ENCODE assay signal across 30 cellular contexts in the genomic region with DNA sequence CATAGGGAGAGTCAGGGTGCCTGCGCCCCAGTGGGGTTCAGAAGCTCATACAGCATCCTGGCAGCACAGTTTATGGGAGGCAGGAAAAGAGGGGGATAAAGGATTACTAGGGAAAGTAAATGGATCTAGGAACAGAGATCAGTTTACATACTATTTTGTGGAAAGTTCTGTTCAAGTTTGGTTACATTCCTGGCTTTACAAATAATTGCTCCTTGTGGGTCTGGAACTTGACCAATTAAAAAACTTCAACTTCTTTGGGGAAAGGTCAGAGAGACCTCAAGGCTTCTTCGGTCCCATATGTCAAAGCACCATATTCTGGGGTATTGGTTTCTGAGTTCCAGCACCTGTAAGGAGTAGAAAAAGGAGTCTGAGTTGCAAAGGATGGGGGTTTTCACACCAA.
"Had no signal": no experiment of that assay in that cellular context is flagged by ENCODE, and none has a peak within 500 bp of the region (broad histone marks: within the 10 kb centered on the region; RNA-seq: fewer than 3 reads in every experiment).

No MANE protein-coding gene starts in this region.

- H3K4me2 ChIP-seq: KMS-11 had no signal

- H3K4me3 Mint-ChIP-seq: activated CD8-positive, alpha-beta T cell treated with anti-CD3 and anti-CD28 coated beads for 36 hours; activated T-cell treated with anti-CD3 and anti-CD28 coated beads, Interleukin-2, amount 50 U/mL, for 72 hours; activated T-helper 17 cell treated with anti-CD3 and anti-CD28 coated beads, Interleukin-2, amount 50 U/mL, for 72 hours had no signal

- H3K4me1 ChIP-seq: adrenal gland had no signal

- H3K27me3 Mint-ChIP-seq: activated CD8-positive, alpha-beta T cell treated with anti-CD3 and anti-CD28 coated beads for 36 hours; activated T-helper 17 cell treated with anti-CD3 and anti-CD28 coated beads, Interleukin-2, amount 50 U/mL, for 72 hours had no signal

- H3K36me3 ChIP-seq: adrenal gland, SJCRH30, WERI-Rb-1 had no signal

- H3K4me3 ChIP-seq: adrenal gland, body of pancreas, SJCRH30, SK-N-MC had no signal

- DNase-seq: activated CD4-positive, alpha-beta T cell treated with anti-CD3 and anti-CD28 coated beads for 1 hour; activated CD4-positive, alpha-beta T cell treated with anti-CD3 and anti-CD28 coated beads for 48 hours; activated CD4-positive, CD25-positive, alpha-beta regulatory T cell; activated CD8-positive, alpha-beta T cell treated with anti-CD3 and anti-CD28 coated beads for 36 hours; activated effector memory CD4-positive, alpha-beta T cell treated with anti-CD3 and anti-CD28 coated beads, Interleukin-2, amount 50 U/mL, for 16 hours; activated naive CD4-positive, alpha-beta T cell; activated T-cell treated with anti-CD3 and anti-CD28 coated beads, Interleukin-2, amount 50 U/mL, for 1 hour; activated T-cell treated with anti-CD3 and anti-CD28 coated beads, Interleukin-2, amount 50 U/mL, for 72 hours; adrenal gland; body of pancreas; caudate nucleus; cerebellar nuclear complex; MM.1S; MV-4-11; NCI-H1092; NCI-H1436 treated with DMSO at 0.1 percent for 48 hours; NCI-H1694 treated with DMSO at 0.1 percent for 48 hours; NCI-H2029; NCI-H345; NCI-H524 treated with DMSO at 0.1 percent for 48 hours; SHP77; SJCRH30; T-helper 2 cell; T-helper 9 cell; WERI-Rb-1 had no signal

- H3K9me3 Mint-ChIP-seq: activated CD8-positive, alpha-beta T cell treated with anti-CD3 and anti-CD28 coated beads for 36 hours; activated T-helper 17 cell treated with anti-CD3 and anti-CD28 coated beads, Interleukin-2, amount 50 U/mL, for 72 hours had no signal

- H3K9ac ChIP-seq: KMS-11 had no signal

- H3K27ac Mint-ChIP-seq: activated CD8-positive, alpha-beta T cell treated with anti-CD3 and anti-CD28 coated beads for 36 hours; activated T-cell treated with anti-CD3 and anti-CD28 coated beads, Interleukin-2, amount 50 U/mL, for 72 hours; activated T-helper 17 cell treated with anti-CD3 and anti-CD28 coated beads, Interleukin-2, amount 50 U/mL, for 72 hours had no signal

- H3K27ac ChIP-seq: adrenal gland, body of pancreas, KMS-11, SJCRH30, SK-N-MC, WERI-Rb-1 had no signal

- H3K27me3 ChIP-seq: adrenal gland, body of pancreas, SJCRH30 had no signal

- ATAC-seq: activated CD8-positive, alpha-beta T cell treated with anti-CD3 and anti-CD28 coated beads for 36 hours; activated naive CD4-positive, alpha-beta T cell treated with anti-CD3 and anti-CD28 coated beads, Interleukin-2, amount 50 U/mL, for 72 hours; activated T-cell treated with anti-CD3 and anti-CD28 coated beads, Interleukin-2, amount 50 U/mL, for 72 hours; activated T-helper 17 cell treated with anti-CD3 and anti-CD28 coated beads, Interleukin-2, amount 50 U/mL, for 72 hours; body of pancreas; Panc1 had no signal

- H3K9me3 ChIP-seq: adrenal gland, body of pancreas had no signal
